Comparison of ENCODE assay signal across 23 cellular contexts in the genomic region with DNA sequence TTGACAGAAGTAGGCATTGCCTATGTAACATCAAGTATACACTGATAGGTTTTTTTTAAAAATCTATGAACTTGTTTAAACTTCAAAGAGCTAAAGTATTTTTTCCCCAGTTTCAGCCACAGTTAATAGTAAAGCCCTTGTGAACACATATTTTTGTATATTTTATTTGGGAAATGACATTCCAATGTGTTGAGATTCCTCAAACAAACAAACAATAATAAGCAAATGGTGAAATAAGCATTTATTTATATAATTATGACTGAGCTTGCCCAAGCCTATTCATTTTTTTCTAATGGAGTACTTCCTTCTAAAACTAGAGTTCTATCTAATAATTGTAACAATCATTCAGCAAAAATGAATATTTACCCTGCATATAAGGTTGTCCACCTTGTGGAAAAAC. TPM values are rescaled to one million over a fixed set of nuclear protein-coding genes. Genes with fewer than 3 reads are reported as not detected.
"Had no signal": no experiment of that assay in that cellular context is flagged by ENCODE, and none has a peak within 500 bp of the region (broad histone marks: within the 10 kb centered on the region; RNA-seq: fewer than 3 reads in every experiment).

No MANE protein-coding gene starts in this region.

- H3K9ac ChIP-seq: parathyroid adenoma had no signal

- ATAC-seq: gastrocnemius medialis; left lung; right lobe of liver; stimulated activated naive B cell treated with anti-CD40 and anti-IgM and Interleukin-4, amounts not matched to agents 10 μg/mL and 1 μg/mL and 100 μg/mL, for 72 hours had no signal

- H3K4me1 Mint-ChIP-seq: endodermal cell; naive B cell; stimulated activated naive B cell treated with anti-CD40 and anti-IgM and Interleukin-4, amounts not matched to agents 10 μg/mL and 1 μg/mL and 100 μg/mL, for 72 hours had no signal

- DNase-seq: colonic mucosa; effector CD4-positive, alpha-beta T cell; endodermal cell; erythroblast; gastrocnemius medialis; islet precursor cell; left lung; mesenchymal stem cell; naive B cell; nephron progenitor cell; right lobe of liver; spleen; stimulated activated CD4-positive, alpha-beta T cell treated with anti-CD3 and anti-CD28 coated beads, Interleukin-2, amount 100 ng/mL, for 24 hours; stimulated activated CD4-positive, alpha-beta T cell treated with anti-CD3 and anti-CD28 coated beads, Interleukin-4, amount 100 ng/mL, for 4 hours; stimulated activated naive B cell treated with anti-CD40 and anti-IgM and Interleukin-4, amounts not matched to agents 10 μg/mL and 1 μg/mL and 100 μg/mL, for 72 hours; stomach; substantia nigra; transverse colon had no signal

- H3K9me3 ChIP-seq: colonic mucosa, gastrocnemius medialis, left lung, prostate gland, right lobe of liver, spleen, stomach, thoracic aorta, transverse colon had no signal

- H3K4me1 ChIP-seq: colonic mucosa, gastrocnemius medialis, left lung, parathyroid adenoma, right lobe of liver, spleen had no signal

- H3K9me3 Mint-ChIP-seq: endodermal cell; naive B cell; nephron progenitor cell; stimulated activated naive B cell treated with anti-CD40 and anti-IgM and Interleukin-4, amounts not matched to agents 10 μg/mL and 1 μg/mL and 100 μg/mL, for 72 hours had no signal

- H3K27me3 ChIP-seq: colonic mucosa, gastrocnemius medialis, left lung, spleen, stomach, transverse colon had no signal

- H3K4me3 Mint-ChIP-seq: endodermal cell; naive B cell; nephron progenitor cell; stimulated activated naive B cell treated with anti-CD40 and anti-IgM and Interleukin-4, amounts not matched to agents 10 μg/mL and 1 μg/mL and 100 μg/mL, for 72 hours had no signal

- H3K27ac Mint-ChIP-seq: endodermal cell; naive B cell; nephron progenitor cell; stimulated activated naive B cell treated with anti-CD40 and anti-IgM and Interleukin-4, amounts not matched to agents 10 μg/mL and 1 μg/mL and 100 μg/mL, for 72 hours had no signal

- H3K36me3 ChIP-seq: colonic mucosa, gastrocnemius medialis, left lung, prostate gland, right lobe of liver, stomach, thoracic aorta, transverse colon had no signal

- H3K4me3 ChIP-seq: colonic mucosa, gastrocnemius medialis, left lung, lung, prostate gland, right lobe of liver, spleen, stomach, thoracic aorta, transverse colon had no signal

RNA-seq across cellular contexts. Expression of a gene that starts 37.3 kb away (rescaled TPM):
- total RNA-seq: endothelial cell of umbilical vein had no signal
